1 cellular context compared by ENCODE assay signal in genomic region chr7:6386779-6387178, GRCh38.
TF ChIP-seq lines count a peak whose summit lies in the region.

No MANE protein-coding gene starts in this region.

TF ChIP-seq in GM23338, 12 proteins besides CTCF, POLR2A, EP300 and RAD21:
- TF ChIP-seq EZH2phosphoT487 (IDR thresholded peaks at IDR 0.05; ENCODE audit: unreplicated experiment) (no peak), JUNB (IDR thresholded peaks at IDR 0.05; ENCODE audit: unreplicated experiment) (no peak), ZNF114 (CRISPR knock-in tag; IDR thresholded peaks at IDR 0.05) (no peak), ZNF331 (CRISPR knock-in tag; IDR thresholded peaks at IDR 0.05; ENCODE audit: low read depth) (no peak), NANOG (IDR thresholded peaks at IDR 0.05; ENCODE audit: borderline replicate concordance) (no peak), POLR2AphosphoS5 (IDR thresholded peaks at IDR 0.05; ENCODE audit: low read depth) (no peak), CREB1 (CRISPR knock-in tag; IDR thresholded peaks at IDR 0.05; ENCODE audit: low read depth) (no peak), STAT1 (IDR thresholded peaks at IDR 0.05; ENCODE audit: unreplicated experiment) (no peak), EZH2 (IDR thresholded peaks at IDR 0.05; ENCODE audit: low read depth, unreplicated experiment) (no peak)
- TF ChIP-seq, protein P1, sequence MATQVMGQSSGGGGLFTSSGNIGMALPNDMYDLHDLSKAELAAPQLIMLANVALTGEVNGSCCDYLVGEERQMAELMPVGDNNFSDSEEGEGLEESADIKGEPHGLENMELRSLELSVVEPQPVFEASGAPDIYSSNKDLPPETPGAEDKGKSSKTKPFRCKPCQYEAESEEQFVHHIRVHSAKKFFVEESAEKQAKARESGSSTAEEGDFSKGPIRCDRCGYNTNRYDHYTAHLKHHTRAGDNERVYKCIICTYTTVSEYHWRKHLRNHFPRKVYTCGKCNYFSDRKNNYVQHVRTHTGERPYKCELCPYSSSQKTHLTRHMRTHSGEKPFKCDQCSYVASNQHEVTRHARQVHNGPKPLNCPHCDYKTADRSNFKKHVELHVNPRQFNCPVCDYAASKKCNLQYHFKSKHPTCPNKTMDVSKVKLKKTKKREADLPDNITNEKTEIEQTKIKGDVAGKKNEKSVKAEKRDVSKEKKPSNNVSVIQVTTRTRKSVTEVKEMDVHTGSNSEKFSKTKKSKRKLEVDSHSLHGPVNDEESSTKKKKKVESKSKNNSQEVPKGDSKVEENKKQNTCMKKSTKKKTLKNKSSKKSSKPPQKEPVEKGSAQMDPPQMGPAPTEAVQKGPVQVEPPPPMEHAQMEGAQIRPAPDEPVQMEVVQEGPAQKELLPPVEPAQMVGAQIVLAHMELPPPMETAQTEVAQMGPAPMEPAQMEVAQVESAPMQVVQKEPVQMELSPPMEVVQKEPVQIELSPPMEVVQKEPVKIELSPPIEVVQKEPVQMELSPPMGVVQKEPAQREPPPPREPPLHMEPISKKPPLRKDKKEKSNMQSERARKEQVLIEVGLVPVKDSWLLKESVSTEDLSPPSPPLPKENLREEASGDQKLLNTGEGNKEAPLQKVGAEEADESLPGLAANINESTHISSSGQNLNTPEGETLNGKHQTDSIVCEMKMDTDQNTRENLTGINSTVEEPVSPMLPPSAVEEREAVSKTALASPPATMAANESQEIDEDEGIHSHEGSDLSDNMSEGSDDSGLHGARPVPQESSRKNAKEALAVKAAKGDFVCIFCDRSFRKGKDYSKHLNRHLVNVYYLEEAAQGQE (IDR thresholded peaks at IDR 0.05; ENCODE audit: unreplicated experiment): no peak
- TF ChIP-seq, protein P2, sequence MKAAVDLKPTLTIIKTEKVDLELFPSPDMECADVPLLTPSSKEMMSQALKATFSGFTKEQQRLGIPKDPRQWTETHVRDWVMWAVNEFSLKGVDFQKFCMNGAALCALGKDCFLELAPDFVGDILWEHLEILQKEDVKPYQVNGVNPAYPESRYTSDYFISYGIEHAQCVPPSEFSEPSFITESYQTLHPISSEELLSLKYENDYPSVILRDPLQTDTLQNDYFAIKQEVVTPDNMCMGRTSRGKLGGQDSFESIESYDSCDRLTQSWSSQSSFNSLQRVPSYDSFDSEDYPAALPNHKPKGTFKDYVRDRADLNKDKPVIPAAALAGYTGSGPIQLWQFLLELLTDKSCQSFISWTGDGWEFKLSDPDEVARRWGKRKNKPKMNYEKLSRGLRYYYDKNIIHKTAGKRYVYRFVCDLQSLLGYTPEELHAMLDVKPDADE (IDR thresholded peaks at IDR 0.05): no peak
- TF ChIP-seq, protein P3, sequence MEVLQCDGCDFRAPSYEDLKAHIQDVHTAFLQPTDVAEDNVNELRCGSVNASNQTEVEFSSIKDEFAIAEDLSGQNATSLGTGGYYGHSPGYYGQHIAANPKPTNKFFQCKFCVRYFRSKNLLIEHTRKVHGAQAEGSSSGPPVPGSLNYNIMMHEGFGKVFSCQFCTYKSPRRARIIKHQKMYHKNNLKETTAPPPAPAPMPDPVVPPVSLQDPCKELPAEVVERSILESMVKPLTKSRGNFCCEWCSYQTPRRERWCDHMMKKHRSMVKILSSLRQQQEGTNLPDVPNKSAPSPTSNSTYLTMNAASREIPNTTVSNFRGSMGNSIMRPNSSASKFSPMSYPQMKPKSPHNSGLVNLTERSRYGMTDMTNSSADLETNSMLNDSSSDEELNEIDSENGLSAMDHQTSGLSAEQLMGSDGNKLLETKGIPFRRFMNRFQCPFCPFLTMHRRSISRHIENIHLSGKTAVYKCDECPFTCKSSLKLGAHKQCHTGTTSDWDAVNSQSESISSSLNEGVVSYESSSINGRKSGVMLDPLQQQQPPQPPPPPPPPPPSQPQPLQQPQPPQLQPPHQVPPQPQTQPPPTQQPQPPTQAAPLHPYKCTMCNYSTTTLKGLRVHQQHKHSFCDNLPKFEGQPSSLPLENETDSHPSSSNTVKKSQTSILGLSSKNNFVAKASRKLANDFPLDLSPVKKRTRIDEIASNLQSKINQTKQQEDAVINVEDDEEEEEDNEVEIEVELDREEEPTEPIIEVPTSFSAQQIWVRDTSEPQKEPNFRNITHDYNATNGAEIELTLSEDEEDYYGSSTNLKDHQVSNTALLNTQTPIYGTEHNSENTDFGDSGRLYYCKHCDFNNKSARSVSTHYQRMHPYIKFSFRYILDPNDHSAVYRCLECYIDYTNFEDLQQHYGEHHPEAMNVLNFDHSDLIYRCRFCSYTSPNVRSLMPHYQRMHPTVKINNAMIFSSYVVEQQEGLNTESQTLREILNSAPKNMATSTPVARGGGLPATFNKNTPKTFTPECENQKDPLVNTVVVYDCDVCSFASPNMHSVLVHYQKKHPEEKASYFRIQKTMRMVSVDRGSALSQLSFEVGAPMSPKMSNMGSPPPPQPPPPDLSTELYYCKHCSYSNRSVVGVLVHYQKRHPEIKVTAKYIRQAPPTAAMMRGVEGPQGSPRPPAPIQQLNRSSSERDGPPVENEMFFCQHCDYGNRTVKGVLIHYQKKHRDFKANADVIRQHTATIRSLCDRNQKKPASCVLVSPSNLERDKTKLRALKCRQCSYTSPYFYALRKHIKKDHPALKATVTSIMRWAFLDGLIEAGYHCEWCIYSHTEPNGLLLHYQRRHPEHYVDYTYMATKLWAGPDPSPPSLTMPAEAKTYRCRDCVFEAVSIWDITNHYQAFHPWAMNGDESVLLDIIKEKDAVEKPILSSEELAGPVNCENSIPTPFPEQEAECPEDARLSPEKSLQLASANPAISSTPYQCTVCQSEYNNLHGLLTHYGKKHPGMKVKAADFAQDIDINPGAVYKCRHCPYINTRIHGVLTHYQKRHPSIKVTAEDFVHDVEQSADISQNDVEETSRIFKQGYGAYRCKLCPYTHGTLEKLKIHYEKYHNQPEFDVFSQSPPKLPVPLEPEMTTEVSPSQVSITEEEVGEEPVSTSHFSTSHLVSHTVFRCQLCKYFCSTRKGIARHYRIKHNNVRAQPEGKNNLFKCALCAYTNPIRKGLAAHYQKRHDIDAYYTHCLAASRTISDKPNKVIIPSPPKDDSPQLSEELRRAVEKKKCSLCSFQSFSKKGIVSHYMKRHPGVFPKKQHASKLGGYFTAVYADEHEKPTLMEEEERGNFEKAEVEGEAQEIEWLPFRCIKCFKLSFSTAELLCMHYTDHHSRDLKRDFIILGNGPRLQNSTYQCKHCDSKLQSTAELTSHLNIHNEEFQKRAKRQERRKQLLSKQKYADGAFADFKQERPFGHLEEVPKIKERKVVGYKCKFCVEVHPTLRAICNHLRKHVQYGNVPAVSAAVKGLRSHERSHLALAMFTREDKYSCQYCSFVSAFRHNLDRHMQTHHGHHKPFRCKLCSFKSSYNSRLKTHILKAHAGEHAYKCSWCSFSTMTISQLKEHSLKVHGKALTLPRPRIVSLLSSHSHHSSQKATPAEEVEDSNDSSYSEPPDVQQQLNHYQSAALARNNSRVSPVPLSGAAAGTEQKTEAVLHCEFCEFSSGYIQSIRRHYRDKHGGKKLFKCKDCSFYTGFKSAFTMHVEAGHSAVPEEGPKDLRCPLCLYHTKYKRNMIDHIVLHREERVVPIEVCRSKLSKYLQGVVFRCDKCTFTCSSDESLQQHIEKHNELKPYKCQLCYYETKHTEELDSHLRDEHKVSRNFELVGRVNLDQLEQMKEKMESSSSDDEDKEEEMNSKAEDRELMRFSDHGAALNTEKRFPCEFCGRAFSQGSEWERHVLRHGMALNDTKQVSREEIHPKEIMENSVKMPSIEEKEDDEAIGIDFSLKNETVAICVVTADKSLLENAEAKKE (CRISPR knock-in tag; IDR thresholded peaks at IDR 0.05): no peak
